ENCODE assay signal across 22 cellular contexts in the genomic region with DNA sequence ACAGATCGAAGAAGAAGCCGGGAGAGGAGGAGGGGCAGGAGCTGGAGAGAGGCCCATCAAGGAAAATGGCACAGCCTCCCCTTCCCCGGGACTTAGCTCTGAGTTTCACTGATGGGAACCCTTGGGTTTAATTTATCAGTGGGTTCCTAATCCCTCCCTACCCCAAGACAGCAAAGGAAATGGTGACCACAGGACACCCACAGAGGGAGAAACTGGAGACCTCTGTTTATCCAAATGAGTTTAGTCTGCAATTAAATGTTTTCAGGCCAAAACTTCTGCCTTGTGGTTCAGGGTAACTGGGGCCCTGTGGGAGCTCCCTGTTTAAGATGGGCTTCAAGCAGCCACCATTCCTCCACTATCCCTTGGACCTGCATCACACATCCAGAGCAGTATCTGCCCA.
A peak's percentile ranks its signal among the peaks of the same experiment; 100 is the strongest.
DNase-seq lines count a peak whose midpoint lies in the region; ATAC-seq, FAIRE-seq and TF ChIP-seq lines count a peak whose summit lies in the region.
"Had no signal": no experiment of that assay in that cellular context is flagged by ENCODE, and none has a peak within 500 bp of the region (broad histone marks: within the 10 kb centered on the region; RNA-seq: fewer than 3 reads in every experiment).

No MANE protein-coding gene starts in this region.

- no peak for TF ChIP-seq RAD21 in GM12878 (IDR thresholded peaks at IDR 0.05; ENCODE audit: insufficient read depth, low read depth, low read length)

- RAD21 ChIA-PET in GM12878 (lab: Charles Lee; ENCODE audit: unreplicated experiment): interaction anchor here (0.7 to 2.3 kb wide), 5 partner anchors 8 to 54 kb away, joined by 3 to 8 read pairs (median 4); no protein-coding TSS in a partner anchor

- H3K36me3 ChIP-seq in GM12878 (ENCODE audit: control insufficient read depth in 2 of 2, insufficient read depth in 2 of 2, low read length in 1 of 2): peaks cover 0 to 4% of the 10 kb centered on the region in 2 experiments; a peak in 2 of 4 replicates
- H3K36me3 ChIP-seq in thyroid gland: no peaks in the 10 kb centered on the region
- H3K36me3 ChIP-seq: BE2C, BLaER1 had no signal

- no peak overlapping the region for H2AFZ ChIP-seq in GM12878 (ENCODE audit: control insufficient read depth, low read depth, low read length)

- H3K79me2 ChIP-seq in GM12878 (ENCODE audit: control insufficient read depth, insufficient read depth, low read length): peaks cover 25% of the 10 kb centered on the region

- in situ Hi-C loops in astrocyte of the spinal cord (cut with HindIII; ENCODE audit: low sequenced_read_pairs) (no loop called here), GM12878 (cut with MboI) (no loop called here)

- POLR2A ChIA-PET in GM12878 (lab: Charles Lee): interaction anchor here (0.6 to 1.1 kb wide), 3 partner anchors 14 to 49 kb away, joined by 3 to 8 read pairs (median 3); no protein-coding TSS in a partner anchor

- H3K9me3 ChIP-seq in GM12878 (replicated peaks; ENCODE audit: control insufficient read depth, insufficient read depth, low read length) (no peaks in the 10 kb centered on the region; the same call in 2 of the 3 replicates), thyroid gland (no peaks in the 10 kb centered on the region)
- H3K9me3 ChIP-seq: BE2C, BLaER1, Caco-2 had no signal

- H3K4me2 ChIP-seq in GM12878 (ENCODE audit: control insufficient read depth, insufficient read depth): no peak overlapping the region
- H3K4me2 ChIP-seq: BLaER1 had no signal

- H3K4me3 ChIP-seq in astrocyte of the spinal cord (ENCODE audit: low read depth, low read length): no peak overlapping the region
- no peak overlapping the region for H3K4me3 ChIP-seq in GM12878
- H3K4me3 ChIP-seq in thyroid gland (replicated peaks in 1 of 3): no peak overlapping the region
- H3K4me3 ChIP-seq: BLaER1 had no signal

- H3K27ac ChIP-seq in GM12878 (ENCODE audit: control insufficient read depth, insufficient read depth) (no peak overlapping the region), thyroid gland (peak overlapping the region in 2 of 3 donors; percentile 94)
- H3K27ac ChIP-seq: BLaER1 had no signal

- H3K9ac ChIP-seq in GM12878 (ENCODE audit: control insufficient read depth, insufficient read depth, low read length): no peak overlapping the region
- H3K9ac ChIP-seq: BLaER1 had no signal

- TF ChIP-seq EP300 in GM12878 (IDR thresholded peaks at IDR 0.05; ENCODE audit: borderline replicate concordance in 1 of 2, control insufficient read depth in 1 of 2, low read depth in 2 of 2, low read length in 2 of 2): no peak

- ATAC-seq in GM12878 (no peak), HG03175 (IDR thresholded peaks at IDR 0.05; ENCODE audit: unreplicated experiment) (no peak)
- ATAC-seq: CD8-positive, alpha-beta T cell had no signal

- 58% methylated on average over 2 of the region's 3 CpGs for WGBS in GM12878 (ENCODE audit: insufficient coverage, insufficient replicate concordance, low lambda C conversion rate, missing lambda C conversion rate)
- WGBS in thyroid gland, 2 donors: 80 to 84% methylated on average over 3 of the region's 3 CpGs

- TF ChIP-seq POLR2A in GM12878 (IDR thresholded peaks at IDR 0.05; ENCODE audit: low read depth, low read length) (no peak), thyroid gland (IDR thresholded peaks at IDR 0.05) (no peak)

- no peak for TF ChIP-seq CTCF in astrocyte of the spinal cord (IDR thresholded peaks at IDR 0.05; ENCODE audit: low read depth, low read length)
- TF ChIP-seq CTCF in GM12878 (IDR thresholded peaks at IDR 0.05 in 2 of 3, conservative IDR thresholded peaks at IDR 0.05 in 1 of 3; ENCODE audit: control insufficient read depth in 2 of 3, extremely low read depth in 1 of 3, insufficient read depth in 1 of 3, low read depth in 3 of 3, low read length in 3 of 3): no peak
- no peak for TF ChIP-seq CTCF in thyroid gland (IDR thresholded peaks at IDR 0.05)

- DNase-seq in astrocyte of the spinal cord (ENCODE audit: low read depth, low spot score) (peak; percentile 50), GM12878 (ENCODE audit: low read depth, low spot score) (no peak), fibroblast of peridontal ligament (ENCODE audit: extremely low read depth) (peak; percentile 36), thyroid gland (no peak), DMS79 (lab: John Stamatoyannopoulos, UW) (no peak)
- DNase-seq in stimulated activated naive CD4-positive, alpha-beta T cell (lab: John Stamatoyannopoulos, UW): no peak
- DNase-seq: 8988T; ACHN; BE2C; Caco-2; Calu3; CD4-positive, alpha-beta T cell; CD8-positive, alpha-beta T cell; DND-41; EL; GDM1 had no signal

- CTCF ChIA-PET in GM12878 (lab: Yijun Ruan, JAX): interaction anchor here (0.7 kb wide), 1 partner anchor 9 kb away, joined by 3 read pairs; no protein-coding TSS in a partner anchor

- BruUV-seq in GM12878 (replicated peaks; lab: Mats Ljungman, UMichigan): no TSS peak

- SMC1A ChIA-PET in GM12878 (lab: Charles Lee; ENCODE audit: uncharacterized antibody, unreplicated experiment): interaction anchor here (1.0 to 1.7 kb wide), 4 partner anchors 10 to 53 kb away, joined by 3 to 4 read pairs (median 4); no protein-coding TSS in a partner anchor

- intact Hi-C loops in GM12878 (cut with micrococcal nuclease; ENCODE audit: unreplicated experiment): no loop called here
- intact Hi-C loops in thyroid gland (cut with DNase I): no loop called here

- H3K4me1 ChIP-seq in GM12878 (ENCODE audit: control insufficient read depth, insufficient read depth, low read length): peaks cover 32% of the 10 kb centered on the region
- peaks cover 76 to 83% of the 10 kb centered on the region in 2 donors for H3K4me1 ChIP-seq in thyroid gland
- H3K4me1 ChIP-seq: BE2C had no signal

- H4K20me1 ChIP-seq in GM12878 (ENCODE audit: control insufficient read depth, insufficient read depth): no peaks in the 10 kb centered on the region
- H4K20me1 ChIP-seq: BLaER1 had no signal

- no peak for FAIRE-seq in GM12878 (lab: Jason Lieb, UNC)
- FAIRE-seq: A204.1, D721Med, GM12891, GM19239 had no signal

- H3K27me3 ChIP-seq in GM12878 (replicated peaks in 1 of 2; ENCODE audit: control insufficient read depth in 2 of 2, insufficient read depth in 2 of 2, low read length in 1 of 2): no peaks in the 10 kb centered on the region
- no peaks in the 10 kb centered on the region for H3K27me3 ChIP-seq in thyroid gland
- H3K27me3 ChIP-seq: BE2C, BLaER1 had no signal

TF ChIP-seq in GM12878, 131 proteins besides CTCF, POLR2A, EP300 and RAD21:
- peak; percentile 52 for TF ChIP-seq RUNX3 (IDR thresholded peaks at IDR 0.05; ENCODE audit: low read length)
- TF ChIP-seq, protein P1, sequence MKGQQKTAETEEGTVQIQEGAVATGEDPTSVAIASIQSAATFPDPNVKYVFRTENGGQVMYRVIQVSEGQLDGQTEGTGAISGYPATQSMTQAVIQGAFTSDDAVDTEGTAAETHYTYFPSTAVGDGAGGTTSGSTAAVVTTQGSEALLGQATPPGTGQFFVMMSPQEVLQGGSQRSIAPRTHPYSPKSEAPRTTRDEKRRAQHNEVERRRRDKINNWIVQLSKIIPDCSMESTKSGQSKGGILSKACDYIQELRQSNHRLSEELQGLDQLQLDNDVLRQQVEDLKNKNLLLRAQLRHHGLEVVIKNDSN (IDR thresholded peaks at IDR 0.05; ENCODE audit: borderline replicate concordance, extremely low read length, insufficient read depth, low read depth, low read length): no peak

Comparison
In these comparisons a context has a peak if more than half of its experiments do, and no peak if none do; other contexts are left out.
1. DNase-seq: peak in astrocyte of the spinal cord (single experiment) and fibroblast of peridontal ligament (single experiment); none in GM12878 (single experiment), thyroid gland (0 of 2), DMS79 (single experiment) and stimulated activated naive CD4-positive, alpha-beta T cell (0 of 6).